In genomic region chr22:46538816-46539163, GRCh38 we compare ENCODE assay signal across 8 cellular contexts.
DNase-seq lines count a peak whose midpoint lies in the region; ATAC-seq and TF ChIP-seq lines count a peak whose summit lies in the region.

No MANE protein-coding gene starts in this region.

- no peak overlapping the region for H2AFZ ChIP-seq in neuron (ENCODE audit: low read depth, low read length)

- ATAC-seq in GM18517 (IDR thresholded peaks at IDR 0.05; ENCODE audit: unreplicated experiment), result no peak

- peak; percentile 55 for DNase-seq in COLO668 (lab: John Stamatoyannopoulos, UW; ENCODE audit: unreplicated experiment)
- peak; percentile 57 for DNase-seq in NCI-H69 (lab: John Stamatoyannopoulos, UW)
- peak; percentile 83 for DNase-seq in epithelial cell of esophagus (ENCODE audit: low read depth)
- no peak for DNase-seq in D341Med (ENCODE audit: low spot score)
- DNase-seq in GDM1 (lab: John Stamatoyannopoulos, UW), result no peak
- no peak for DNase-seq in NCI-H1436 (lab: John Stamatoyannopoulos, UW)

- no peaks in the 10 kb centered on the region for H3K27me3 ChIP-seq in neuron (ENCODE audit: insufficient read depth, low read length)

- peaks cover 10% of the 10 kb centered on the region for H3K36me3 ChIP-seq in neuron (ENCODE audit: insufficient read depth, low read length)

- peaks cover 3% of the 10 kb centered on the region for H3K4me1 ChIP-seq in neuron (ENCODE audit: insufficient read depth, low read length)

- H3K9me3 ChIP-seq in neuron (ENCODE audit: low read length), result peaks cover 25% of the 10 kb centered on the region

- H3K4me3 ChIP-seq in epithelial cell of esophagus (ENCODE audit: low read length) (peak overlapping the region; percentile 71), neuron (ENCODE audit: low read length) (peak overlapping the region; percentile 10)

- no peak for TF ChIP-seq CTCF in epithelial cell of esophagus (IDR thresholded peaks at IDR 0.05; ENCODE audit: insufficient read depth, low read depth, low read length, missing control alignments)

Comparison
In these comparisons a context has a peak if more than half of its experiments do, and no peak if none do; other contexts are left out.
1. DNase-seq: peak in COLO668 (single experiment), NCI-H69 (single experiment) and epithelial cell of esophagus (single experiment); none in D341Med (single experiment), GDM1 (single experiment) and NCI-H1436 (single experiment).